ENCODE assay signal across 1 cellular context in genomic region chr15:64460737-64461576, GRCh38.
TF ChIP-seq lines count a peak whose summit lies in the region.

No MANE protein-coding gene starts in this region.

TF ChIP-seq in SK-N-SH treated with all-trans-retinoic acid at 6 μM for 48 hours, 23 proteins besides CTCF, POLR2A, EP300 and RAD21 (continued from another document):
- no peak for TF ChIP-seq ESRRG (CRISPR knock-in tag; IDR thresholded peaks at IDR 0.05)
